In genomic region chr5:1710091-1710490, GRCh38 we compare ENCODE assay signal across 7 cellular contexts.
DNase-seq lines count a peak whose midpoint lies in the region; ATAC-seq and TF ChIP-seq lines count a peak whose summit lies in the region.
"Not testable (repeated sequence)": the region's sequence is repeated elsewhere in the genome, so short reads cannot be mapped to it uniquely, and the experiment has no call there.

No MANE protein-coding gene starts in this region.

- peak overlapping the region; percentile 75 for H3K27ac Mint-ChIP-seq in CD8-positive, alpha-beta T cell
- H3K27ac Mint-ChIP-seq in activated T-helper 1 cell treated with anti-CD3 and anti-CD28 coated beads, Interleukin-12 subunit alpha, Interleukin-12 subunit beta, Interleukin-2, Interleukin-4 antibody, amounts not matched to agents 30 ng/mL and 10 ng/mL and 1 ng/mL, durations not matched to agents 14 hours and 24 hours and 36 hours; activated naive CD8-positive, alpha-beta T cell treated with anti-CD3 and anti-CD28 coated beads for 36 hours; neural progenitor cell: not testable (repeated sequence)

- not testable (repeated sequence) for H3F3A ChIP-seq in neural progenitor cell (ENCODE audit: low read depth)

- H3K36me3 Mint-ChIP-seq in CD8-positive, alpha-beta T cell; activated T-helper 1 cell treated with anti-CD3 and anti-CD28 coated beads, Interleukin-12 subunit alpha, Interleukin-12 subunit beta, Interleukin-2, Interleukin-4 antibody, amounts not matched to agents 30 ng/mL and 10 ng/mL and 1 ng/mL, durations not matched to agents 14 hours and 24 hours and 36 hours (ENCODE audit: low read depth); activated naive CD8-positive, alpha-beta T cell treated with anti-CD3 and anti-CD28 coated beads for 36 hours; neural progenitor cell: not testable (repeated sequence)

- peak in 3 of 7 experiments; percentile 35 to 66 (median 62) for DNase-seq in CD8-positive, alpha-beta T cell
- DNase-seq in activated CD4-positive, alpha-beta T cell treated with anti-CD3 and anti-CD28 coated beads, Interleukin-2, amount 50 U/mL, for 48 hours, result peak; percentile 16 to 18
- peak; percentile 20 for DNase-seq in activated T-helper 1 cell treated with anti-CD3 and anti-CD28 coated beads, Interleukin-12 subunit alpha, Interleukin-12 subunit beta, Interleukin-2, Interleukin-4 antibody, amounts not matched to agents 30 ng/mL and 10 ng/mL and 1 ng/mL, durations not matched to agents 14 hours and 24 hours and 36 hours (ENCODE audit: low spot score)
- not testable (repeated sequence) for DNase-seq in activated naive CD8-positive, alpha-beta T cell treated with anti-CD3 and anti-CD28 coated beads for 36 hours; neural progenitor cell (ENCODE audit: low spot score)

- H3K4me3 Mint-ChIP-seq in CD8-positive, alpha-beta T cell, result peak overlapping the region; percentile 75
- peak overlapping the region; percentile 61 for H3K4me3 Mint-ChIP-seq in activated T-helper 1 cell treated with anti-CD3 and anti-CD28 coated beads, Interleukin-12 subunit alpha, Interleukin-12 subunit beta, Interleukin-2, Interleukin-4 antibody, amounts not matched to agents 30 ng/mL and 10 ng/mL and 1 ng/mL, durations not matched to agents 14 hours and 24 hours and 36 hours
- peak overlapping the region; percentile 49 for H3K4me3 Mint-ChIP-seq in activated naive CD8-positive, alpha-beta T cell treated with anti-CD3 and anti-CD28 coated beads for 36 hours
- H3K4me3 Mint-ChIP-seq in neural progenitor cell, result not testable (repeated sequence)

- not testable (repeated sequence) for TF ChIP-seq CTCF in CD8-positive, alpha-beta T cell (IDR thresholded peaks at IDR 0.05); neural progenitor cell (IDR thresholded peaks at IDR 0.05)

- POLR2A ChIA-PET in CD8-positive, alpha-beta T cell (lab: Charles Lee), result not testable (repeated sequence)

- H3K36me3 ChIP-seq in CD8-positive, alpha-beta T cell (ENCODE audit: insufficient read depth, low read length); HUES64 (ENCODE audit: insufficient read depth, low read length); neural progenitor cell: not testable (repeated sequence)

- peaks cover 30% of the 10 kb centered on the region for H3K27me3 Mint-ChIP-seq in CD8-positive, alpha-beta T cell (ENCODE audit: low read depth)
- H3K27me3 Mint-ChIP-seq in activated T-helper 1 cell treated with anti-CD3 and anti-CD28 coated beads, Interleukin-12 subunit alpha, Interleukin-12 subunit beta, Interleukin-2, Interleukin-4 antibody, amounts not matched to agents 30 ng/mL and 10 ng/mL and 1 ng/mL, durations not matched to agents 14 hours and 24 hours and 36 hours (ENCODE audit: insufficient read depth), result peaks cover 12% of the 10 kb centered on the region
- not testable (repeated sequence) for H3K27me3 Mint-ChIP-seq in activated naive CD8-positive, alpha-beta T cell treated with anti-CD3 and anti-CD28 coated beads for 36 hours; neural progenitor cell (ENCODE audit: insufficient read depth, low read depth)

- H2AFZ ChIP-seq in neural progenitor cell (replicated peaks), result not testable (repeated sequence)

- intact Hi-C loops in CD8-positive, alpha-beta T cell (cut with DNase I, micrococcal nuclease); activated T-helper 1 cell treated with anti-CD3 and anti-CD28 coated beads, Interleukin-12 subunit alpha, Interleukin-12 subunit beta, Interleukin-2, Interleukin-4 antibody, amounts not matched to agents 30 ng/mL and 10 ng/mL and 1 ng/mL, durations not matched to agents 14 hours and 24 hours and 36 hours (cut with micrococcal nuclease): not testable (repeated sequence)

- H3K4me1 ChIP-seq in CD8-positive, alpha-beta T cell (ENCODE audit: insufficient read depth, low read length); HUES64 (ENCODE audit: insufficient read depth, low read length): not testable (repeated sequence)
- H3K4me1 ChIP-seq in neural progenitor cell, result peaks cover 12% of the 10 kb centered on the region

- not testable (repeated sequence) for H3K4me3 ChIP-seq in CD8-positive, alpha-beta T cell (ENCODE audit: low read depth, low read length)
- H3K4me3 ChIP-seq in HUES64 (ENCODE audit: low read length) (peak overlapping the region; percentile 55), iPS-11a (ENCODE audit: low read depth, low read length) (peak overlapping the region; percentile 35), neural progenitor cell (peak overlapping the region; percentile 35)

- H3K27ac ChIP-seq in CD8-positive, alpha-beta T cell (ENCODE audit: low read depth, low read length); HUES64 (ENCODE audit: low read depth, low read length); neural progenitor cell: not testable (repeated sequence)

- H3K9me3 ChIP-seq in CD8-positive, alpha-beta T cell (ENCODE audit: low read length); HUES64 (ENCODE audit: insufficient read depth, low read depth, low read length); neural progenitor cell (ENCODE audit: low read depth): not testable (repeated sequence)

- H4K20me1 ChIP-seq in neural progenitor cell (ENCODE audit: low read depth), result not testable (repeated sequence)

- not testable (repeated sequence) for H3K9me3 Mint-ChIP-seq in CD8-positive, alpha-beta T cell; activated T-helper 1 cell treated with anti-CD3 and anti-CD28 coated beads, Interleukin-12 subunit alpha, Interleukin-12 subunit beta, Interleukin-2, Interleukin-4 antibody, amounts not matched to agents 30 ng/mL and 10 ng/mL and 1 ng/mL, durations not matched to agents 14 hours and 24 hours and 36 hours; activated naive CD8-positive, alpha-beta T cell treated with anti-CD3 and anti-CD28 coated beads for 36 hours; neural progenitor cell

- H3K79me2 ChIP-seq in neural progenitor cell (ENCODE audit: low read depth), result not testable (repeated sequence)

- H3K27me3 ChIP-seq in CD8-positive, alpha-beta T cell (ENCODE audit: insufficient read depth, low read length); HUES64 (ENCODE audit: insufficient read depth, low read length); neural progenitor cell: not testable (repeated sequence)

- ATAC-seq in CD8-positive, alpha-beta T cell, result not testable (repeated sequence)

- 4% methylated on average over 18 of the region's 21 CpGs for WGBS in HUES64

- CTCF ChIA-PET in CD8-positive, alpha-beta T cell (lab: Charles Lee), result not testable (repeated sequence)

- H3K4me2 ChIP-seq in neural progenitor cell, result peak overlapping the region; percentile 72

- peak overlapping the region; percentile 65 for H3K9ac ChIP-seq in HUES64 (ENCODE audit: low read depth, low read length)
- H3K9ac ChIP-seq in neural progenitor cell, result not testable (repeated sequence)

- H3K4me1 Mint-ChIP-seq in CD8-positive, alpha-beta T cell (ENCODE audit: low read depth), result peaks cover 12% of the 10 kb centered on the region
- not testable (repeated sequence) for H3K4me1 Mint-ChIP-seq in activated T-helper 1 cell treated with anti-CD3 and anti-CD28 coated beads, Interleukin-12 subunit alpha, Interleukin-12 subunit beta, Interleukin-2, Interleukin-4 antibody, amounts not matched to agents 30 ng/mL and 10 ng/mL and 1 ng/mL, durations not matched to agents 14 hours and 24 hours and 36 hours (ENCODE audit: low read depth); activated naive CD8-positive, alpha-beta T cell treated with anti-CD3 and anti-CD28 coated beads for 36 hours
- peaks cover 20% of the 10 kb centered on the region for H3K4me1 Mint-ChIP-seq in neural progenitor cell
